Comparison of ENCODE assay signal across 24 cellular contexts in the genomic region with DNA sequence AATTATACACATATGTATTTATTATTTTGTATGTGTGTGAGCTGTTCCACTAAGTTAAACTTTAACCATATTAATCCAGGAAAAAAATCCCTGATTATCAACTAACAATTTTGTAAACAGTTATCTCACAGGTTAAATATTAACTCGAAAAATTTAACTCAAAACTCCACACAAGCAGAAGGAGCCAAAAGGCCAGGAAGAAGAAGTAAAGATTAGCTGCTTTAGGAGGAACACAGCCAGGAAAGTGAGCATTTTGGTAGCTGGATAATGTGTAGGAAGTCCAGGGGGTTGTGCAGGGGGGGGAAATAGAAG.
A peak's percentile ranks its signal among the peaks of the same experiment; 100 is the strongest.
DNase-seq lines count a peak whose midpoint lies in the region; ATAC-seq, FAIRE-seq and TF ChIP-seq lines count a peak whose summit lies in the region.
"Had no signal": no experiment of that assay in that cellular context is flagged by ENCODE, and none has a peak within 500 bp of the region (broad histone marks: within the 10 kb centered on the region; RNA-seq: fewer than 3 reads in every experiment).

No MANE protein-coding gene starts in this region.

- ATAC-seq in heart left ventricle, result no peak
- ATAC-seq in HG02870 (IDR thresholded peaks at IDR 0.05; ENCODE audit: unreplicated experiment), result no peak
- ATAC-seq: activated CD8-positive, alpha-beta T cell treated with anti-CD3 and anti-CD28 coated beads for 36 hours; activated T-helper 17 cell treated with anti-CD3 and anti-CD28 coated beads, Interleukin-2, amount 50 U/mL, for 72 hours; Panc1 had no signal

- H3K36me3 ChIP-seq in left ventricle myocardium inferior (no peaks in the 10 kb centered on the region), heart left ventricle (no peaks in the 10 kb centered on the region), kidney (ENCODE audit: control insufficient read depth in 1 of 2, insufficient read depth in 2 of 2, low read length in 2 of 2) (no peaks in the 10 kb centered on the region), mucosa of stomach (ENCODE audit: control insufficient read depth, insufficient read depth, low read length) (no peaks in the 10 kb centered on the region)
- H3K36me3 ChIP-seq: adrenal gland, tibial artery had no signal

- no peak for TF ChIP-seq CTCF in left ventricle myocardium inferior (IDR thresholded peaks at IDR 0.05; ENCODE audit: borderline replicate concordance)
- TF ChIP-seq CTCF in heart left ventricle (IDR thresholded peaks at IDR 0.05), result no peak
- no peak for TF ChIP-seq CTCF in kidney (IDR thresholded peaks at IDR 0.05; ENCODE audit: borderline replicate concordance, extremely low read depth, insufficient read depth)

- H3K27ac ChIP-seq in left ventricle myocardium inferior (replicated peaks) (peak overlapping the region; percentile 7), heart left ventricle (peak overlapping the region in 2 of 12 donors; percentile 4 to 22), kidney (ENCODE audit: low read depth in 2 of 2, low read length in 2 of 2) (peak overlapping the region; percentile 75 to 84), caudate nucleus (ENCODE audit: low read depth, low read length) (no peak overlapping the region)
- H3K27ac ChIP-seq: adrenal gland, parathyroid adenoma, tibial artery had no signal

- H3K9ac ChIP-seq in kidney (ENCODE audit: low read length in 2 of 2) (peak overlapping the region in 1 of 2 donors; percentile 20), mucosa of stomach (ENCODE audit: low read length) (no peak overlapping the region)
- H3K9ac ChIP-seq: parathyroid adenoma had no signal

- H3K4me1 ChIP-seq in left ventricle myocardium inferior (peaks cover 46% of the 10 kb centered on the region), heart left ventricle (peaks cover 0 to 54% (median 21%) of the 10 kb centered on the region in 12 donors), kidney (ENCODE audit: control insufficient read depth in 1 of 2, insufficient read depth in 1 of 2, low read depth in 1 of 2, low read length in 2 of 2) (peaks cover 14 to 54% of the 10 kb centered on the region in 2 donors), mucosa of stomach (ENCODE audit: control insufficient read depth, insufficient read depth, low read length) (peaks cover 48% of the 10 kb centered on the region)
- H3K4me1 ChIP-seq: parathyroid adenoma had no signal

- H3K27me3 ChIP-seq in left ventricle myocardium inferior (ENCODE audit: low read depth), result no peaks in the 10 kb centered on the region
- H3K27me3 ChIP-seq in heart left ventricle, result no peaks in the 10 kb centered on the region
- H3K27me3 ChIP-seq in mucosa of stomach (ENCODE audit: control insufficient read depth, insufficient read depth, low read length), result no peaks in the 10 kb centered on the region
- H3K27me3 ChIP-seq: adrenal gland, tibial artery had no signal

- WGBS in heart left ventricle, 4 donors, result 37 to 56% (median 47%) methylated on average over 1 of the region's 1 CpG

- no peaks in the 10 kb centered on the region for H3K9me3 ChIP-seq in left ventricle myocardium inferior (replicated peaks)
- no peaks in the 10 kb centered on the region for H3K9me3 ChIP-seq in heart left ventricle
- no peaks in the 10 kb centered on the region for H3K9me3 ChIP-seq in kidney (ENCODE audit: control insufficient read depth in 1 of 2, low read length in 2 of 2)
- no peaks in the 10 kb centered on the region for H3K9me3 ChIP-seq in mucosa of stomach (ENCODE audit: control insufficient read depth, low read length)
- H3K9me3 ChIP-seq: adrenal gland, tibial artery had no signal

- H3K4me3 ChIP-seq in left ventricle myocardium inferior, result no peak overlapping the region
- no peak overlapping the region for H3K4me3 ChIP-seq in heart left ventricle
- peak overlapping the region; percentile 25 to 56 for H3K4me3 ChIP-seq in kidney (ENCODE audit: low read length in 2 of 2)
- peak overlapping the region; percentile 4 for H3K4me3 ChIP-seq in mucosa of stomach (ENCODE audit: low read length)
- H3K4me3 ChIP-seq: adrenal gland, tibial artery had no signal

- DNase-seq in left ventricle myocardium inferior (no peak), heart left ventricle (no peak), kidney (no peak), caudate nucleus (lab: John Stamatoyannopoulos, UW) (no peak), cardiac septum (ENCODE audit: low spot score) (no peak)
- DNase-seq in activated CD4-positive, alpha-beta T cell treated with anti-CD3 and anti-CD28 coated beads, Interleukin-2, amount 50 U/mL, for 1 hour, result no peak
- DNase-seq: 8988T; activated CD4-positive, alpha-beta T cell treated with anti-CD3 and anti-CD28 coated beads for 1 hour; activated CD8-positive, alpha-beta memory T cell treated with anti-CD3 and anti-CD28 coated beads, Interleukin-2, amount 50 U/mL, for 48 hours; activated CD8-positive, alpha-beta T cell treated with anti-CD3 and anti-CD28 coated beads for 36 hours; activated naive CD4-positive, alpha-beta T cell treated with anti-CD3 and anti-CD28 coated beads, Interleukin-2, amount 10 ng/mL, durations not matched to agents 7 days and 5 days; adrenal gland; islet precursor cell; NCI-H146; NCI-H748 treated with DMSO at 0.1 percent for 48 hours; SHP77; stimulated activated CD4-positive, alpha-beta T cell treated with anti-CD3 and anti-CD28 coated beads, Interleukin-12 subunit alpha, Interleukin-12 subunit beta, amount 100 ng/mL, for 4 hours; stimulated activated CD4-positive, alpha-beta T cell treated with anti-CD3 and anti-CD28 coated beads, Interleukin-2, amount 100 ng/mL, for 48 hours; tibial artery had no signal

- peak; percentile 96 for FAIRE-seq in kidney (lab: Jason Lieb, UNC)

- intact Hi-C loops in left ventricle myocardium inferior (cut with micrococcal nuclease), result no loop called here
- intact Hi-C loops in heart left ventricle (cut with DNase I), result no loop called here
- intact Hi-C loops in kidney (cut with DNase I), result no loop called here
- intact Hi-C loops in cardiac septum (cut with DNase I), result no loop called here

- no peak for TF ChIP-seq POLR2A in heart left ventricle (IDR thresholded peaks at IDR 0.05)

Comparison
In these comparisons a context has a peak if more than half of its experiments do, and no peak if none do; other contexts are left out.
1. H3K4me3 ChIP-seq: peak in kidney (2 of 2) and mucosa of stomach (single experiment); none in left ventricle myocardium inferior (single experiment) and heart left ventricle (0 of 12).